ENCODE assay signal across 27 cellular contexts in genomic region chr12:7927470-7927869, GRCh38. TPM values are rescaled to one million over a fixed set of nuclear protein-coding genes. Genes with fewer than 3 reads are reported as not detected.
A peak's percentile ranks its signal among the peaks of the same experiment; 100 is the strongest.
DNase-seq lines count a peak whose midpoint lies in the region; ATAC-seq, FAIRE-seq and TF ChIP-seq lines count a peak whose summit lies in the region.
"Had no signal": no experiment of that assay in that cellular context is flagged by ENCODE, and none has a peak within 500 bp of the region (broad histone marks: within the 10 kb centered on the region; RNA-seq: fewer than 3 reads in every experiment).

No MANE protein-coding gene starts in this region.

- TF ChIP-seq EP300 in H1 (IDR thresholded peaks at IDR 0.05; ENCODE audit: borderline replicate concordance in 1 of 2, low read depth in 2 of 2, low read length in 2 of 2): no peak

- H3K9ac ChIP-seq in H1 (replicated peaks in 1 of 4; ENCODE audit: extremely low read depth in 1 of 4, low read depth in 3 of 4, low read length in 3 of 4): no peak overlapping the region; a peak in 1 of 7 replicates
- no peak overlapping the region for H3K9ac ChIP-seq in kidney (ENCODE audit: low read length in 2 of 2)

- no peak for TF ChIP-seq POLR2A in H1 (IDR thresholded peaks at IDR 0.05; ENCODE audit: control extremely low read depth in 1 of 2, low read depth in 2 of 2, low read length in 2 of 2)

- no peak overlapping the region for H2AFZ ChIP-seq in H1 (ENCODE audit: low read length)

- peaks cover 38 to 90% (median 73%) of the 10 kb centered on the region in 4 experiments for H3K36me3 ChIP-seq in H1 (ENCODE audit: control insufficient read depth in 2 of 4, insufficient read depth in 4 of 4, low read length in 3 of 4)
- H3K36me3 ChIP-seq in kidney (ENCODE audit: control insufficient read depth in 1 of 2, insufficient read depth in 2 of 2, low read length in 2 of 2): peaks cover 2 to 10% of the 10 kb centered on the region in 2 donors

- intact Hi-C loops in kidney (cut with DNase I): no loop called here

- no peaks in the 10 kb centered on the region for H3K9me3 Mint-ChIP-seq in T-helper 1 cell treated with Interleukin-12 subunit alpha and Interleukin-12 subunit beta and Interleukin-4 antibody, amounts not matched to agents 30 μg/mL and 1 μg/mL, for 36 hours
- no peaks in the 10 kb centered on the region for H3K9me3 Mint-ChIP-seq in natural killer cell treated with Interleukin-12 subunit alpha and Interleukin-12 subunit beta and Interleukin-15 and Interleukin-18, amount 100 ng/mL, for 72 hours
- H3K9me3 Mint-ChIP-seq: activated naive CD4-positive, alpha-beta T cell treated with anti-CD3 and anti-CD28 coated beads, Interleukin-2, amount 50 U/mL, for 72 hours had no signal

- WGBS in H1 (ENCODE audit: extremely low coverage in 1 of 2, insufficient coverage in 1 of 2, insufficient read length in 1 of 2, insufficient replicate concordance in 2 of 2, low coverage in 1 of 2, low lambda C conversion rate in 2 of 2, missing lambda C conversion rate in 1 of 2), 2 experiments: 93% methylated on average over 4 of the region's 4 CpGs; no CpG with 5 or more reads in 1 of the 2 experiments

- no peak overlapping the region for H2BK12ac ChIP-seq in H1 (ENCODE audit: low read depth, low read length)

- no peak overlapping the region for H3K56ac ChIP-seq in H1 (replicated peaks; ENCODE audit: insufficient read length, low read depth, low read length)

- no peak overlapping the region for H3K18ac ChIP-seq in H1 (ENCODE audit: extremely low read depth, low read length)

- peaks cover 66% of the 10 kb centered on the region for H3K36me3 Mint-ChIP-seq in T-helper 1 cell treated with Interleukin-12 subunit alpha and Interleukin-12 subunit beta and Interleukin-4 antibody, amounts not matched to agents 30 μg/mL and 1 μg/mL, for 36 hours (ENCODE audit: low read depth)
- H3K36me3 Mint-ChIP-seq in T-helper 17 cell (ENCODE audit: low read depth): peaks cover 9% of the 10 kb centered on the region
- H3K36me3 Mint-ChIP-seq in natural killer cell treated with Interleukin-12 subunit alpha and Interleukin-12 subunit beta and Interleukin-15 and Interleukin-18, amount 100 ng/mL, for 72 hours: peaks cover 41% of the 10 kb centered on the region

- H3K4me1 ChIP-seq in H1 (replicated peaks in 1 of 4; ENCODE audit: control insufficient read depth in 3 of 4, insufficient read depth in 4 of 4, low read length in 3 of 4): no peaks in the 10 kb centered on the region
- no peaks in the 10 kb centered on the region for H3K4me1 ChIP-seq in kidney (ENCODE audit: control insufficient read depth in 1 of 2, insufficient read depth in 1 of 2, low read depth in 1 of 2, low read length in 2 of 2)
- H3K4me1 ChIP-seq: body of pancreas had no signal

- no peak overlapping the region for H4K91ac ChIP-seq in H1 (replicated peaks; ENCODE audit: insufficient read length, low read length)

- H3K4me1 Mint-ChIP-seq in T-helper 1 cell treated with Interleukin-12 subunit alpha and Interleukin-12 subunit beta and Interleukin-4 antibody, amounts not matched to agents 30 μg/mL and 1 μg/mL, for 36 hours (ENCODE audit: low read depth): peaks cover 54% of the 10 kb centered on the region
- peaks cover 37% of the 10 kb centered on the region for H3K4me1 Mint-ChIP-seq in T-helper 17 cell
- H3K4me1 Mint-ChIP-seq in natural killer cell treated with Interleukin-12 subunit alpha and Interleukin-12 subunit beta and Interleukin-15 and Interleukin-18, amount 100 ng/mL, for 72 hours (ENCODE audit: low read depth in 2 of 2): peaks cover 38 to 41% of the 10 kb centered on the region in 2 donors

- no peak overlapping the region for H2BK5ac ChIP-seq in H1 (ENCODE audit: low read depth, low read length)

- H3K4me3 ChIP-seq in H1 (ENCODE audit: extremely low read depth in 1 of 4, insufficient read depth in 2 of 4, low read depth in 3 of 4, low read length in 4 of 4) (no peak overlapping the region), kidney (ENCODE audit: low read length in 2 of 2) (no peak overlapping the region)
- H3K4me3 ChIP-seq: body of pancreas, coronary artery, upper lobe of right lung had no signal

- ATAC-seq in T-helper 17 cell (no peak), GM21381 (IDR thresholded peaks at IDR 0.05; ENCODE audit: unreplicated experiment) (no peak)
- no peak for ATAC-seq in natural killer cell treated with Interleukin-12 subunit alpha and Interleukin-12 subunit beta and Interleukin-15 and Interleukin-18, amount 100 ng/mL, for 72 hours
- ATAC-seq: activated CD4-positive, CD25-positive, alpha-beta regulatory T cell treated with anti-CD3 and anti-CD28 coated beads, Interleukin-2, amount 50 U/mL, for 24 hours; activated naive CD4-positive, alpha-beta T cell treated with anti-CD3 and anti-CD28 coated beads, Interleukin-2, amount 50 U/mL, for 72 hours; body of pancreas; upper lobe of right lung had no signal

- peaks cover 4% of the 10 kb centered on the region; the same call in 1 of the 2 replicates for H3K79me1 ChIP-seq in H1 (ENCODE audit: low read depth, low read length)

- H3K27me3 ChIP-seq in H1 (replicated peaks in 1 of 4; ENCODE audit: control insufficient read depth in 3 of 4, extremely low read depth in 1 of 4, insufficient read depth in 3 of 4, low read length in 3 of 4): no peaks in the 10 kb centered on the region
- H3K27me3 ChIP-seq: body of pancreas, foreskin keratinocyte, upper lobe of right lung had no signal

- no peak overlapping the region for H3K14ac ChIP-seq in H1 (ENCODE audit: insufficient read length)

- CTCF ChIA-PET in H1 (lab: Charles Lee; ENCODE audit: partially characterized antibody): interaction anchor here (0.6 kb wide), 1 partner anchor 1368 kb away, joined by 3 read pairs; no protein-coding TSS in a partner anchor

- H3K4me2 ChIP-seq in H1 (ENCODE audit: insufficient read depth in 1 of 2, low read depth in 2 of 2, low read length in 2 of 2): no peak overlapping the region

- H2BK120ac ChIP-seq in H1 (replicated peaks; ENCODE audit: low read depth, low read length): peak overlapping the region; percentile 13

- H3K23me2 ChIP-seq in H1 (ENCODE audit: low read depth, low read length): no peaks in the 10 kb centered on the region

- no peak overlapping the region for H3K27ac Mint-ChIP-seq in T-helper 1 cell treated with Interleukin-12 subunit alpha and Interleukin-12 subunit beta and Interleukin-4 antibody, amounts not matched to agents 30 μg/mL and 1 μg/mL, for 36 hours
- H3K27ac Mint-ChIP-seq in T-helper 17 cell: peak overlapping the region; percentile 70
- H3K27ac Mint-ChIP-seq in natural killer cell treated with Interleukin-12 subunit alpha and Interleukin-12 subunit beta and Interleukin-15 and Interleukin-18, amount 100 ng/mL, for 72 hours: peak overlapping the region; percentile 41 to 60
- H3K27ac Mint-ChIP-seq: B cell, progenitor cell of endocrine pancreas had no signal

- POLR2A ChIA-PET in H1 (lab: Charles Lee; ENCODE audit: partially characterized antibody): interaction anchor here (1.0 to 13.5 kb wide), 7 partner anchors 6 to 95 kb away, joined by 3 to 189 read pairs (median 5); no protein-coding TSS in a partner anchor

- TF ChIP-seq RAD21 in H1 (IDR thresholded peaks at IDR 0.05 in 1 of 2, conservative IDR thresholded peaks at IDR 0.05 in 1 of 2; ENCODE audit: low read depth in 2 of 2, low read length in 2 of 2): no peak

- DNase-seq in T-helper 1 cell: no peak
- no peak for DNase-seq in T-helper 17 cell
- no peak for DNase-seq in H1 (ENCODE audit: low read depth in 1 of 2, low spot score in 2 of 2)
- no peak for DNase-seq in natural killer cell treated with Interleukin-12 subunit alpha and Interleukin-12 subunit beta and Interleukin-15 and Interleukin-18, amount 100 ng/mL, for 72 hours (ENCODE audit: low spot score)
- DNase-seq in kidney: no peak
- DNase-seq in NCI-H1417 treated with DMSO at 0.1 percent for 48 hours (lab: John Stamatoyannopoulos, UW): no peak
- DNase-seq: body of pancreas, foreskin keratinocyte, H7, hypothalamus, mammary epithelial cell, NCI-H1417, NCI-H526 treated with DMSO at 0.1 percent for 48 hours, SHP77 treated with DMSO at 0.1 percent for 48 hours, upper lobe of right lung had no signal

- H3K23ac ChIP-seq in H1 (ENCODE audit: insufficient read length): no peak overlapping the region

- H3K79me2 ChIP-seq in H1 (ENCODE audit: control insufficient read depth in 1 of 2, insufficient read depth in 2 of 2, low read length in 2 of 2): peaks cover 0 to 39% of the 10 kb centered on the region in 2 experiments; a peak in 2 of 4 replicates

- H3K9me3 ChIP-seq in T-helper 17 cell (ENCODE audit: control insufficient read depth, low read length, poor library complexity, severe bottlenecking) (no peaks in the 10 kb centered on the region), H1 (ENCODE audit: insufficient read depth in 2 of 2, low read depth in 1 of 2, low read length in 1 of 2) (no peaks in the 10 kb centered on the region), kidney (ENCODE audit: control insufficient read depth in 1 of 2, low read length in 2 of 2) (no peaks in the 10 kb centered on the region)
- H3K9me3 ChIP-seq: body of pancreas, upper lobe of right lung had no signal

- peaks cover 3 to 6% of the 10 kb centered on the region in 2 experiments for H4K20me1 ChIP-seq in H1 (replicated peaks in 1 of 2; ENCODE audit: control insufficient read depth in 1 of 2, insufficient read depth in 2 of 2, low read length in 2 of 2)

- no peak for TF ChIP-seq CTCF in H1 (IDR thresholded peaks at IDR 0.05; ENCODE audit: control extremely low read depth in 1 of 3, insufficient read depth in 1 of 3, low read depth in 1 of 3, low read length in 3 of 3)
- TF ChIP-seq CTCF in kidney (IDR thresholded peaks at IDR 0.05; ENCODE audit: borderline replicate concordance, extremely low read depth, insufficient read depth): no peak

- no peak overlapping the region for H4K5ac ChIP-seq in H1 (ENCODE audit: insufficient read length, low read depth, low read length)

- H3K27me3 Mint-ChIP-seq in T-helper 1 cell treated with Interleukin-12 subunit alpha and Interleukin-12 subunit beta and Interleukin-4 antibody, amounts not matched to agents 30 μg/mL and 1 μg/mL, for 36 hours (ENCODE audit: low read depth): no peaks in the 10 kb centered on the region
- no peaks in the 10 kb centered on the region for H3K27me3 Mint-ChIP-seq in T-helper 17 cell
- H3K27me3 Mint-ChIP-seq in natural killer cell treated with Interleukin-12 subunit alpha and Interleukin-12 subunit beta and Interleukin-15 and Interleukin-18, amount 100 ng/mL, for 72 hours: no peaks in the 10 kb centered on the region
- H3K27me3 Mint-ChIP-seq: B cell, progenitor cell of endocrine pancreas had no signal

- H4K8ac ChIP-seq in H1 (ENCODE audit: extremely low read depth, insufficient read depth, low read length): no peak overlapping the region

- H3K27ac ChIP-seq in H1 (ENCODE audit: low read depth, low read length) (no peak overlapping the region), kidney (ENCODE audit: low read depth in 2 of 2, low read length in 2 of 2) (no peak overlapping the region)
- H3K27ac ChIP-seq: 22Rv1, body of pancreas, coronary artery, foreskin keratinocyte, upper lobe of right lung had no signal

- H2AK5ac ChIP-seq in H1 (ENCODE audit: low read depth, low read length): no peak overlapping the region

- FAIRE-seq in H1 (lab: Jason Lieb, UNC) (no peak), kidney (lab: Jason Lieb, UNC) (no peak)
- FAIRE-seq: D721Med, endothelial cell of umbilical vein, keratinocyte had no signal

- H2BK15ac ChIP-seq in H1 (ENCODE audit: low read length): no peak overlapping the region

- H3K4me3 Mint-ChIP-seq in T-helper 1 cell treated with Interleukin-12 subunit alpha and Interleukin-12 subunit beta and Interleukin-4 antibody, amounts not matched to agents 30 μg/mL and 1 μg/mL, for 36 hours: peak overlapping the region; percentile 4
- H3K4me3 Mint-ChIP-seq in T-helper 17 cell: peak overlapping the region; percentile 78
- H3K4me3 Mint-ChIP-seq in natural killer cell treated with Interleukin-12 subunit alpha and Interleukin-12 subunit beta and Interleukin-15 and Interleukin-18, amount 100 ng/mL, for 72 hours: no peak overlapping the region
- H3K4me3 Mint-ChIP-seq: B cell had no signal

- H3K4ac ChIP-seq in H1 (replicated peaks; ENCODE audit: insufficient read length, low read depth, low read length): no peak overlapping the region

- no peak overlapping the region for H2BK20ac ChIP-seq in H1 (ENCODE audit: low read length)

RNA-seq across cellular contexts. Expression of gene SLC2A3, which starts 8.5 kb away (rescaled TPM):
- total RNA-seq in T-helper 17 cell (100 to 1,000 TPM; 689 to 766 TPM), kidney (40.4 TPM)
- 664 and 688 TPM in 2 replicates for total RNA-seq in H1 (2021; fragmentation: NEBNext Ultra II Directional; extraction: Animal tissue kit (Norgen Biotek cat#: 25700))
- polyA plus RNA-seq in H1 (2011; rRNA removed) (323 and 417 TPM in 2 replicates), kidney (ENCODE audit: insufficient read depth, low read depth, low replicate concordance) (12.1 TPM)
- 357 TPM for polyA plus RNA-seq in H1 (2011; cell fraction: cytosol; rRNA removed)
- 233 TPM for polyA plus RNA-seq in H1 (2011; cell fraction: nucleus; rRNA removed)
- 327 to 809 TPM (median 365 TPM) in 4 replicates for polyA plus RNA-seq in H1 (2012, experiment 1 of 2)
- 290 TPM for polyA plus RNA-seq in H1 (2012, experiment 2 of 2)
- polyA plus RNA-seq in H1 (2013, experiment 1 of 2): 1,112 TPM
- polyA plus RNA-seq in H1 (2013, experiment 2 of 2): 1,127 TPM
- polyA minus RNA-seq in H1 (2011; rRNA and poly(A)+ RNA removed): 579 and 805 TPM in 2 replicates
- polyA minus RNA-seq in H1 (2011; cell fraction: cytosol; rRNA and poly(A)+ RNA removed): 243 TPM
- polyA minus RNA-seq in H1 (2011; cell fraction: nucleus; rRNA and poly(A)+ RNA removed): 193 TPM
- total RNA-seq in natural killer cell treated with Interleukin-12 subunit alpha and Interleukin-12 subunit beta and Interleukin-15 and Interleukin-18, amount 100 ng/mL, for 72 hours: 100 to 1,000 TPM; 250 to 356 TPM

RNA-seq across cellular contexts. Expression of gene SLC2A14, which starts 54.8 kb away (rescaled TPM):
- total RNA-seq in T-helper 17 cell (1 to 10 TPM in 1 of 2 donors, under 1 TPM in 1; 0.17 to 6.4 TPM), kidney (not detected)
- 18.2 and 19.3 TPM in 2 replicates for total RNA-seq in H1 (2021; fragmentation: NEBNext Ultra II Directional; extraction: Animal tissue kit (Norgen Biotek cat#: 25700))
- polyA plus RNA-seq in H1 (2011; rRNA removed) (10.1 and 11.1 TPM in 2 replicates), kidney (ENCODE audit: insufficient read depth, low read depth, low replicate concordance) (not detected)
- 10.7 TPM for polyA plus RNA-seq in H1 (2011; cell fraction: cytosol; rRNA removed)
- 6.0 TPM for polyA plus RNA-seq in H1 (2011; cell fraction: nucleus; rRNA removed)
- 9.0 to 20.2 TPM (median 14.2 TPM) in 4 replicates for polyA plus RNA-seq in H1 (2012, experiment 1 of 2)
- 6.3 TPM for polyA plus RNA-seq in H1 (2012, experiment 2 of 2)
- 9.7 TPM for polyA plus RNA-seq in H1 (2013, experiment 1 of 2)
- polyA plus RNA-seq in H1 (2013, experiment 2 of 2): 8.7 TPM
- polyA minus RNA-seq in H1 (2011; rRNA and poly(A)+ RNA removed): 10.8 and 15.7 TPM in 2 replicates
- 15.4 TPM for polyA minus RNA-seq in H1 (2011; cell fraction: cytosol; rRNA and poly(A)+ RNA removed)
- 4.7 TPM for polyA minus RNA-seq in H1 (2011; cell fraction: nucleus; rRNA and poly(A)+ RNA removed)
- 10 to 100 TPM in 1 of 2 donors, not detected in 1; 10.3 TPM for total RNA-seq in natural killer cell treated with Interleukin-12 subunit alpha and Interleukin-12 subunit beta and Interleukin-15 and Interleukin-18, amount 100 ng/mL, for 72 hours
- total RNA-seq: endothelial cell of umbilical vein, upper lobe of right lung had no signal
- polyA plus RNA-seq: endothelial cell of umbilical vein, neural cell had no signal
